Comparison of ENCODE assay signal across 11 cellular contexts in genomic region chr13:99955747-99956472, GRCh38. TPM values are rescaled to one million over a fixed set of nuclear protein-coding genes. Genes with fewer than 3 reads are reported as not detected.
DNase-seq lines count a peak whose midpoint lies in the region; ATAC-seq, FAIRE-seq and TF ChIP-seq lines count a peak whose summit lies in the region.
"Had no signal": no experiment of that assay in that cellular context is flagged by ENCODE, and none has a peak within 500 bp of the region (broad histone marks: within the 10 kb centered on the region; RNA-seq: fewer than 3 reads in every experiment).

No MANE protein-coding gene starts in this region.

- H3K27ac ChIP-seq in HUES64 (ENCODE audit: low read depth, low read length) (no peak overlapping the region), H1 (ENCODE audit: low read depth, low read length) (no peak overlapping the region), neural cell (ENCODE audit: low read length) (no peak overlapping the region)
- H3K27ac ChIP-seq: foreskin keratinocyte had no signal

- H3K27me3 ChIP-seq in BJ (ENCODE audit: control insufficient read depth, insufficient read depth, low read length) (peaks cover 64% of the 10 kb centered on the region), HUES64 (ENCODE audit: insufficient read depth, low read length) (peaks cover 82% of the 10 kb centered on the region), H1 (replicated peaks in 1 of 4; ENCODE audit: control insufficient read depth in 3 of 4, extremely low read depth in 1 of 4, insufficient read depth in 3 of 4, low read length in 3 of 4) (peaks cover 12 to 58% (median 47%) of the 10 kb centered on the region in 4 experiments; a peak in 6 of 7 replicates), neural cell (ENCODE audit: insufficient read depth, low read depth, low read length) (peaks cover 79% of the 10 kb centered on the region)

- no peak for TF ChIP-seq POLR2A in H1 (IDR thresholded peaks at IDR 0.05; ENCODE audit: control extremely low read depth in 1 of 2, low read depth in 2 of 2, low read length in 2 of 2)

- peak overlapping the region; percentile 99 for H2BK20ac ChIP-seq in H1 (ENCODE audit: low read length)

- H3K4me2 ChIP-seq in H1 (ENCODE audit: insufficient read depth in 1 of 2, low read depth in 2 of 2, low read length in 2 of 2) = peak overlapping the region; percentile 98 to 100
- H3K4me2 ChIP-seq in neural cell (ENCODE audit: low read length) = no peak overlapping the region

- TF ChIP-seq EP300 in H1 (IDR thresholded peaks at IDR 0.05; ENCODE audit: borderline replicate concordance in 1 of 2, low read depth in 2 of 2, low read length in 2 of 2) = no peak
- TF ChIP-seq EP300 in neural cell (conservative IDR thresholded peaks at IDR 0.05; ENCODE audit: poor library complexity, severe bottlenecking) = no peak

- H3K79me1 ChIP-seq in H1 (ENCODE audit: low read depth, low read length) = no peaks in the 10 kb centered on the region

- peak overlapping the region; percentile 75 for H4K8ac ChIP-seq in H1 (ENCODE audit: extremely low read depth, insufficient read depth, low read length)

- TF ChIP-seq CTCF in BJ (IDR thresholded peaks at IDR 0.05; ENCODE audit: insufficient read depth, low read depth, low read length) = no peak
- no peak for TF ChIP-seq CTCF in H1 (IDR thresholded peaks at IDR 0.05; ENCODE audit: control extremely low read depth in 1 of 3, insufficient read depth in 1 of 3, low read depth in 1 of 3, low read length in 3 of 3)
- TF ChIP-seq CTCF in neural cell (IDR thresholded peaks at IDR 0.05; ENCODE audit: poor library complexity, severe bottlenecking) = no peak

- H3K9me2 ChIP-seq in neural cell (ENCODE audit: insufficient read depth, low read length) = no peaks in the 10 kb centered on the region

- H2BK12ac ChIP-seq in H1 (ENCODE audit: low read depth, low read length) = peak overlapping the region; percentile 99; the same call in 1 of the 2 replicates

- H2BK5ac ChIP-seq in H1 (ENCODE audit: low read depth, low read length) = peak overlapping the region; percentile 86; the same call in 1 of the 2 replicates

- H3K23me2 ChIP-seq in H1 (ENCODE audit: low read depth, low read length) = peaks cover 40% of the 10 kb centered on the region

- H3K4me3 ChIP-seq in BJ (ENCODE audit: low read depth, low read length) = peak overlapping the region; percentile 8; the same call in 1 of the 2 replicates
- H3K4me3 ChIP-seq in HUES64 (ENCODE audit: low read length) = peak overlapping the region; percentile 56
- H3K4me3 ChIP-seq in H1 (ENCODE audit: extremely low read depth in 1 of 4, insufficient read depth in 2 of 4, low read depth in 3 of 4, low read length in 4 of 4) = peak overlapping the region; percentile 45 to 69 (median 60)
- H3K4me3 ChIP-seq in neural cell (ENCODE audit: low read length) = peak overlapping the region; percentile 44

- H2BK15ac ChIP-seq in H1 (ENCODE audit: low read length) = peak overlapping the region; percentile 83; the same call in 1 of the 2 replicates

- H3K4ac ChIP-seq in H1 (replicated peaks; ENCODE audit: insufficient read length, low read depth, low read length) = peak overlapping the region; percentile 36

- H3K36me3 ChIP-seq in BJ (ENCODE audit: control insufficient read depth, insufficient read depth, low read length) = no peaks in the 10 kb centered on the region
- no peaks in the 10 kb centered on the region for H3K36me3 ChIP-seq in HUES64 (ENCODE audit: insufficient read depth, low read length)
- no peaks in the 10 kb centered on the region for H3K36me3 ChIP-seq in H1 (ENCODE audit: control insufficient read depth in 2 of 4, insufficient read depth in 4 of 4, low read length in 3 of 4)
- no peaks in the 10 kb centered on the region for H3K36me3 ChIP-seq in neural cell (ENCODE audit: insufficient read depth, low read length)

- H3K4me1 ChIP-seq in HUES64 (ENCODE audit: insufficient read depth, low read length) = peaks cover 27% of the 10 kb centered on the region
- H3K4me1 ChIP-seq in H1 (replicated peaks in 1 of 4; ENCODE audit: control insufficient read depth in 3 of 4, insufficient read depth in 4 of 4, low read length in 3 of 4) = peaks cover 7 to 35% (median 20%) of the 10 kb centered on the region in 4 experiments

- 1% methylated on average over 56 of the region's 57 CpGs for WGBS in HUES64
- WGBS in H1 (ENCODE audit: extremely low coverage in 1 of 2, insufficient coverage in 1 of 2, insufficient read length in 1 of 2, insufficient replicate concordance in 2 of 2, low coverage in 1 of 2, low lambda C conversion rate in 2 of 2, missing lambda C conversion rate in 1 of 2), 2 experiments = 1% methylated on average over 48 of the region's 57 CpGs; no CpG with 5 or more reads in 1 of the 2 experiments

- peak overlapping the region; percentile 76; the same call in 1 of the 2 replicates for H2AFZ ChIP-seq in H1 (ENCODE audit: low read length)
- H2AFZ ChIP-seq in neural cell (ENCODE audit: low read depth, low read length) = no peak overlapping the region

- FAIRE-seq in H1 (lab: Jason Lieb, UNC) = no peak

- no peak overlapping the region for H3K23ac ChIP-seq in H1 (ENCODE audit: insufficient read length)

- H3K9ac ChIP-seq in HUES64 (ENCODE audit: low read depth, low read length) (peak overlapping the region; percentile 47; the same call in 1 of the 2 replicates), H1 (replicated peaks in 1 of 4; ENCODE audit: extremely low read depth in 1 of 4, low read depth in 3 of 4, low read length in 3 of 4) (peak overlapping the region in 3 of 4 experiments; percentile 14 to 61 (median 25); a peak in 2 of 7 replicates), neural cell (ENCODE audit: low read length) (no peak overlapping the region)

- peak overlapping the region; percentile 5 for H4K5ac ChIP-seq in H1 (ENCODE audit: insufficient read length, low read depth, low read length)

- DNase-seq in BJ (ENCODE audit: low read depth) (no peak), H1 (ENCODE audit: low read depth in 1 of 2, low spot score in 2 of 2) (peak in 1 of 2 experiments; percentile 72), NCI-H510A (lab: John Stamatoyannopoulos, UW) (no peak)
- DNase-seq: foreskin keratinocyte; NCI-H2029; stimulated activated CD4-positive, alpha-beta T cell treated with anti-CD3 and anti-CD28 coated beads, Interleukin-2, amount 100 ng/mL, for 48 hours had no signal

- TF ChIP-seq RAD21 in H1 (IDR thresholded peaks at IDR 0.05 in 1 of 2, conservative IDR thresholded peaks at IDR 0.05 in 1 of 2; ENCODE audit: low read depth in 2 of 2, low read length in 2 of 2) = no peak
- TF ChIP-seq RAD21 in neural cell (conservative IDR thresholded peaks at IDR 0.05) = no peak

- peak overlapping the region; percentile 17 for H3K56ac ChIP-seq in H1 (replicated peaks; ENCODE audit: insufficient read length, low read depth, low read length)

- peak overlapping the region; percentile 98 for H3K18ac ChIP-seq in H1 (ENCODE audit: extremely low read depth, low read length)

- POLR2A ChIA-PET in BJ (lab: Charles Lee) (no interaction called here), H1 (lab: Charles Lee; ENCODE audit: partially characterized antibody) (interaction anchor here (0.6 to 8.9 kb wide), 15 partner anchors 8 to 950 kb away, joined by 3 to 80 read pairs (median 5); partner anchors contain the start of genes ZIC2 and ZIC5)

- no peak overlapping the region for H3K14ac ChIP-seq in H1 (ENCODE audit: insufficient read length)

- H3F3A ChIP-seq in neural cell (ENCODE audit: insufficient read depth, low read length, poor library complexity, severe bottlenecking) = no peaks in the 10 kb centered on the region

- peak overlapping the region; percentile 63 for H4K91ac ChIP-seq in H1 (replicated peaks; ENCODE audit: insufficient read length, low read length)

- CTCF ChIA-PET in BJ (lab: Yijun Ruan, JAX) (interaction anchor here (0.6 kb wide), 1 partner anchor 266 kb away, joined by 3 read pairs; no protein-coding TSS in a partner anchor), H1 (lab: Charles Lee; ENCODE audit: partially characterized antibody) (interaction anchor here (0.8 to 11.7 kb wide), 23 partner anchors 11 to 586 kb away, joined by 3 to 93 read pairs (median 4); no protein-coding TSS in a partner anchor)

- no peaks in the 10 kb centered on the region for H3K9me3 ChIP-seq in HUES64 (ENCODE audit: insufficient read depth, low read depth, low read length)
- H3K9me3 ChIP-seq in H1 (ENCODE audit: insufficient read depth in 2 of 2, low read depth in 1 of 2, low read length in 1 of 2) = no peaks in the 10 kb centered on the region
- H3K9me3 ChIP-seq in neural cell (ENCODE audit: low read length) = peaks cover 4% of the 10 kb centered on the region

- no peaks in the 10 kb centered on the region for H3K79me2 ChIP-seq in H1 (ENCODE audit: control insufficient read depth in 1 of 2, insufficient read depth in 2 of 2, low read length in 2 of 2)
- no peaks in the 10 kb centered on the region for H3K79me2 ChIP-seq in neural cell (replicated peaks; ENCODE audit: insufficient read depth, low read length)

- H4K20me1 ChIP-seq in H1 (replicated peaks in 1 of 2; ENCODE audit: control insufficient read depth in 1 of 2, insufficient read depth in 2 of 2, low read length in 2 of 2) (no peaks in the 10 kb centered on the region), neural cell (ENCODE audit: insufficient read depth) (no peaks in the 10 kb centered on the region)

- ATAC-seq in HG02623 (IDR thresholded peaks at IDR 0.05; ENCODE audit: unreplicated experiment) = no peak
- no peak for ATAC-seq in GM19463 (IDR thresholded peaks at IDR 0.05; ENCODE audit: unreplicated experiment)
- ATAC-seq in activated CD4-positive, CD25-positive, alpha-beta regulatory T cell treated with anti-CD3 and anti-CD28 coated beads, Interleukin-2, amount 50 U/mL, for 24 hours = no peak

- no peak overlapping the region for H2AK5ac ChIP-seq in H1 (ENCODE audit: low read depth, low read length)

- peak overlapping the region; percentile 73 for H2BK120ac ChIP-seq in H1 (replicated peaks; ENCODE audit: low read depth, low read length)

RNA-seq across cellular contexts. Expression of gene ZIC5, which starts 15.7 kb away (rescaled TPM):
- polyA plus RNA-seq in BJ (2011; rRNA removed) (not detected in 2 replicates), H1 (2011; rRNA removed) (14.2 and 14.8 TPM in 2 replicates), neural cell (0.94 and 0.98 TPM in 2 replicates)
- polyA minus RNA-seq in BJ (2011; rRNA and poly(A)+ RNA removed) = not detected in 2 replicates
- polyA plus RNA-seq in HUES64 (2013, experiment 1 of 2) = 25.6 TPM
- polyA plus RNA-seq in HUES64 (2013, experiment 2 of 2) = 25.2 TPM
- 51.0 and 52.7 TPM in 2 replicates for total RNA-seq in H1 (2021; fragmentation: NEBNext Ultra II Directional; extraction: Animal tissue kit (Norgen Biotek cat#: 25700))
- 13.2 TPM for polyA plus RNA-seq in H1 (2011; cell fraction: cytosol; rRNA removed)
- 22.7 TPM for polyA plus RNA-seq in H1 (2011; cell fraction: nucleus; rRNA removed)
- 16.2 to 29.3 TPM (median 20.3 TPM) in 4 replicates for polyA plus RNA-seq in H1 (2012, experiment 1 of 2)
- 15.1 TPM for polyA plus RNA-seq in H1 (2012, experiment 2 of 2)
- polyA plus RNA-seq in H1 (2013, experiment 1 of 2) = 31.4 TPM
- polyA plus RNA-seq in H1 (2013, experiment 2 of 2) = 28.2 TPM
- polyA minus RNA-seq in H1 (2011; rRNA and poly(A)+ RNA removed) = 16.6 and 20.0 TPM in 2 replicates
- polyA minus RNA-seq in H1 (2011; cell fraction: cytosol; rRNA and poly(A)+ RNA removed) = 22.3 TPM
- 42.4 TPM for polyA minus RNA-seq in H1 (2011; cell fraction: nucleus; rRNA and poly(A)+ RNA removed)
- 1.9 and 2.7 TPM in 2 replicates for polyA minus RNA-seq in neural cell
- total RNA-seq: foreskin keratinocyte had no signal
- polyA plus RNA-seq: foreskin keratinocyte had no signal

RNA-seq across cellular contexts. Expression of gene ZIC2, which starts 25.7 kb away (rescaled TPM):
- not detected in 2 replicates for polyA plus RNA-seq in BJ (2011; rRNA removed)
- polyA minus RNA-seq in BJ (2011; rRNA and poly(A)+ RNA removed) = not detected in 2 replicates
- 113 TPM for polyA plus RNA-seq in HUES64 (2013, experiment 1 of 2)
- 125 TPM for polyA plus RNA-seq in HUES64 (2013, experiment 2 of 2)
- total RNA-seq in H1 (2021; fragmentation: NEBNext Ultra II Directional; extraction: Animal tissue kit (Norgen Biotek cat#: 25700)) = 372 and 429 TPM in 2 replicates
- 53.2 and 67.1 TPM in 2 replicates for polyA plus RNA-seq in H1 (2011; rRNA removed)
- polyA plus RNA-seq in H1 (2011; cell fraction: cytosol; rRNA removed) = 54.3 TPM
- 212 TPM for polyA plus RNA-seq in H1 (2011; cell fraction: nucleus; rRNA removed)
- polyA plus RNA-seq in H1 (2012, experiment 1 of 2) = 149 to 263 TPM (median 185 TPM) in 4 replicates
- polyA plus RNA-seq in H1 (2012, experiment 2 of 2) = 87.1 TPM
- 140 TPM for polyA plus RNA-seq in H1 (2013, experiment 1 of 2)
- polyA plus RNA-seq in H1 (2013, experiment 2 of 2) = 134 TPM
- polyA minus RNA-seq in H1 (2011; rRNA and poly(A)+ RNA removed) = 32.3 and 40.3 TPM in 2 replicates
- polyA minus RNA-seq in H1 (2011; cell fraction: cytosol; rRNA and poly(A)+ RNA removed) = 164 TPM
- polyA minus RNA-seq in H1 (2011; cell fraction: nucleus; rRNA and poly(A)+ RNA removed) = 103 TPM
- 10.6 and 13.8 TPM in 2 replicates for polyA plus RNA-seq in neural cell
- polyA minus RNA-seq in neural cell = 16.1 and 17.2 TPM in 2 replicates
- total RNA-seq: foreskin keratinocyte had no signal
- polyA plus RNA-seq: foreskin keratinocyte had no signal

Comparison
In these comparisons a context has a peak if more than half of its experiments do, and no peak if none do; other contexts are left out.
1. H3K4me3 ChIP-seq: peak in every context shown above with its lines; median percentile 60 in H1; 56 in HUES64; 44 in neural cell; 8 in BJ.
2. RNA of gene ZIC2, which starts 25.7 kb away (polyA plus RNA-seq): 53.2 to 263 TPM in H1 and 10.6 to 13.8 TPM in neural cell; not detected in BJ; every median in the first group is over 10 times any median in the second.